9 cellular contexts compared by ENCODE assay signal in genomic region chr11:57547854-57548377, GRCh38. TPM values are rescaled to one million over a fixed set of nuclear protein-coding genes. Genes with fewer than 3 reads are reported as not detected.
A peak's percentile ranks its signal among the peaks of the same experiment; 100 is the strongest.
DNase-seq lines count a peak whose midpoint lies in the region; ATAC-seq, FAIRE-seq and TF ChIP-seq lines count a peak whose summit lies in the region.
"Had no signal": no experiment of that assay in that cellular context is flagged by ENCODE, and none has a peak within 500 bp of the region (broad histone marks: within the 10 kb centered on the region; RNA-seq: fewer than 3 reads in every experiment).

No MANE protein-coding gene starts in this region.

- H3K9me3 ChIP-seq in mucosa of descending colon: no peaks in the 10 kb centered on the region
- H3K9me3 ChIP-seq: heart left ventricle had no signal

- intact Hi-C loops in mucosa of descending colon (cut with DNase I, micrococcal nuclease): no loop called here

- no peaks in the 10 kb centered on the region for H3K4me1 ChIP-seq in mucosa of descending colon (ENCODE audit: low read depth)

- ATAC-seq in GM18867 (IDR thresholded peaks at IDR 0.05; ENCODE audit: unreplicated experiment) (peak; percentile 82), GM21786 (IDR thresholded peaks at IDR 0.05; ENCODE audit: unreplicated experiment) (peak; percentile 91), mucosa of descending colon (peak; percentile 37)

- TF ChIP-seq POLR2A in H54 (IDR thresholded peaks at IDR 0.05; ENCODE audit: low read depth, low read length): no peak

- DNase-seq in M059J (ENCODE audit: low read depth): peak; percentile 55
- no peak for DNase-seq in mucosa of descending colon
- DNase-seq in HPDE6-E6E7 (ENCODE audit: extremely low spot score): no peak
- DNase-seq in SW480 (ENCODE audit: low spot score): no peak
- DNase-seq in stimulated activated CD4-positive, alpha-beta T cell treated with anti-CD3 and anti-CD28 coated beads, Interleukin-4, amount 100 ng/mL, for 1 hour: no peak
- DNase-seq in H54 (ENCODE audit: insufficient read length, low spot score): no peak
- DNase-seq: heart left ventricle had no signal

- no peaks in the 10 kb centered on the region for H3K36me3 ChIP-seq in mucosa of descending colon (ENCODE audit: low read depth)

- no peak overlapping the region for H3K4me3 ChIP-seq in mucosa of descending colon
- H3K4me3 ChIP-seq: heart left ventricle had no signal

- no peak for FAIRE-seq in H54 (lab: Jason Lieb, UNC)

- no peak for TF ChIP-seq CTCF in mucosa of descending colon (IDR thresholded peaks at IDR 0.05)

RNA-seq across cellular contexts. Expression of gene SMTNL1, which starts 10.5 kb away (rescaled TPM):
- not detected in 2 replicates for total RNA-seq in M059J (2014; rRNA removed; shearing (Covaris generic))
- total RNA-seq in mucosa of descending colon: not detected
- total RNA-seq: heart left ventricle had no signal

RNA-seq across cellular contexts. Expression of gene TIMM10, which starts 17.4 kb away (rescaled TPM):
- total RNA-seq in M059J (2014; rRNA removed; shearing (Covaris generic)): 44.6 and 47.9 TPM in 2 replicates
- 10 to 100 TPM; 25.5 to 50.1 (median 49.9) TPM for total RNA-seq in mucosa of descending colon

RNA-seq across cellular contexts. Expression of gene UBE2L6, which starts 19.6 kb away (rescaled TPM):
- 269 and 314 TPM in 2 replicates for total RNA-seq in M059J (2014; rRNA removed; shearing (Covaris generic))
- total RNA-seq in mucosa of descending colon: 10 to 100 TPM; 26.1 to 57.3 (median 53.9) TPM

RNA-seq across cellular contexts. Expression of gene SLC43A1, which starts 32.4 kb away (rescaled TPM):
- total RNA-seq in M059J (2014; rRNA removed; shearing (Covaris generic)): 4.8 and 6.9 TPM in 2 replicates
- total RNA-seq in mucosa of descending colon: 10 to 100 TPM in 1 of 3 donors, 1 to 10 TPM in 2; 8.3 to 22.6 (median 9.9) TPM

RNA-seq across cellular contexts. Expression of gene SERPING1, which starts 49.6 kb away (rescaled TPM):
- total RNA-seq in M059J (2014; rRNA removed; shearing (Covaris generic)): 13.0 and 17.0 TPM in 2 replicates
- total RNA-seq in mucosa of descending colon: 100 to 1,000 TPM in 2 of 3 donors, 10 to 100 TPM in 1; 31.0 to 224 (median 112) TPM

Comparison
In these comparisons a context has a peak if more than half of its experiments do, and no peak if none do; other contexts are left out.
1. ATAC-seq: peak in every context shown above with its lines; median percentile 91 in GM21786; 82 in GM18867; 37 in mucosa of descending colon.